In the genomic region with DNA sequence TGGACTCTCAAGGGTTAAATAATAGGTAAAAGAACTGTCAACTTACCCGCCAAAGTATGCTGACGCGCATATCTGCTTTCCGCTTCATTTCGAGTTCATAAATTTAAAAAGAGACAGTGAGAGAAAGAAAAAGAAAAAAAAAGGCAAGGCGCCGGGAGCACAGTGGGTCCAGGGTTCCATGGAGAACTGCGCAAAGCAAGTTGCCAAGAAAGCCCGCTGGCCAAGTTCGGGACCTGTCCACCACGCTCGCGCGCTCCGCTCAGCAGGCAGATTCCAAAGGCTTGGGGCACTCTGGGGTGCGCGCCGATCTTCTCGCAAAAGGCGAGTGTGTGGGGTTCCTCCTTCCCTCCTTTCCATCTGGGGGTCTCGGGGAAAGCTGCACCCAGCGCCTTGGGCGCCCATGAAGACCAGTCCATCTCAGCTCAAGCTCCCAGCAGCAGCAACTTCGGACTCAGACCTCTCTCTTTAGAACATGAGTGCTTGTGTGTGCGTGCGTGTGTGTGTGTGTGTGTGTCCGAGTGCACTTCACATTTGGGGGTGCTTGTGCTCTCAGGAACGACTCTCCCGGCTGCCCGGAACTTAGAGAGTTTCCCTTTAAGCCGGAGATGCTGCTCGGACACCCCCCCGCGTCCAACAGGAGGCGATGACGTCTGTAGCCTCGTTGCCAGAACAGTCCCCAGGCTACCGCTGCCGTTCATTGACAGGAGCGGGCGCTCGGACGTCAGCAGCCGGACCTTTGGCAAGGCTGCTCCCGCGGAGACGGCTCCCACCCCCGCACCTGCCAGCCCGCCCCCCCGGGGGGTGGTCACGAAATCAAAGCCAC, we compare ENCODE assay signal across 8 cellular contexts.
A peak's percentile ranks its signal among the peaks of the same experiment; 100 is the strongest.
DNase-seq lines count a peak whose midpoint lies in the region; ATAC-seq and TF ChIP-seq lines count a peak whose summit lies in the region.

No MANE protein-coding gene starts in this region.

- peak overlapping the region; percentile 0 for H3K27ac Mint-ChIP-seq in stimulated activated naive B cell treated with anti-CD40 and anti-IgM and Interleukin-4, amounts not matched to agents 10 μg/mL and 1 μg/mL and 100 μg/mL, for 72 hours

- peak; percentile 92 for DNase-seq in brain microvascular endothelial cell
- peak; percentile 59 for DNase-seq in inferior parietal cortex (ENCODE audit: extremely low spot score)
- DNase-seq in stimulated activated naive B cell treated with anti-CD40 and anti-IgM and Interleukin-4, amounts not matched to agents 10 μg/mL and 1 μg/mL and 100 μg/mL, for 72 hours, result no peak
- DNase-seq in NCI-H524 treated with DMSO at 0.1 percent for 48 hours (lab: John Stamatoyannopoulos, UW), result no peak
- no peak for DNase-seq in SIG-M5 (lab: John Stamatoyannopoulos, UW)

- no peak overlapping the region for H3K9ac ChIP-seq in HUES6 (ENCODE audit: low read length)

- no peaks in the 10 kb centered on the region for H3K36me3 ChIP-seq in HUES6 (ENCODE audit: control insufficient read depth, insufficient read depth, low read length)
- no peaks in the 10 kb centered on the region for H3K36me3 ChIP-seq in brain microvascular endothelial cell (replicated peaks)

- H3K4me3 ChIP-seq in HUES6 (ENCODE audit: low read depth, low read length) (peak overlapping the region; percentile 56), brain microvascular endothelial cell (ENCODE audit: low read depth, low read length) (peak overlapping the region; percentile 65)

- H3K27me3 ChIP-seq in HUES6 (ENCODE audit: control insufficient read depth, insufficient read depth, low read length), result peaks cover 100% of the 10 kb centered on the region
- H3K27me3 ChIP-seq in brain microvascular endothelial cell (replicated peaks), result peaks cover 22% of the 10 kb centered on the region

- peak; percentile 20 for TF ChIP-seq CTCF in brain microvascular endothelial cell (IDR thresholded peaks at IDR 0.05; ENCODE audit: low read depth, low read length, missing control alignments)

- H3K27ac ChIP-seq in HUES6 (ENCODE audit: low read depth, low read length) (no peak overlapping the region), brain microvascular endothelial cell (peak overlapping the region; percentile 14)

- H3K4me3 Mint-ChIP-seq in stimulated activated naive B cell treated with anti-CD40 and anti-IgM and Interleukin-4, amounts not matched to agents 10 μg/mL and 1 μg/mL and 100 μg/mL, for 72 hours, result peak overlapping the region in 1 of 2 donors; percentile 12

- ATAC-seq in stimulated activated naive B cell treated with anti-CD40 and anti-IgM and Interleukin-4, amounts not matched to agents 10 μg/mL and 1 μg/mL and 100 μg/mL, for 72 hours (replicated peaks), result no peak
- no peak for ATAC-seq in HG03135 (IDR thresholded peaks at IDR 0.05; ENCODE audit: unreplicated experiment)
- ATAC-seq in HG02610 (IDR thresholded peaks at IDR 0.05; ENCODE audit: unreplicated experiment), result no peak

- no peaks in the 10 kb centered on the region for H3K36me3 Mint-ChIP-seq in stimulated activated naive B cell treated with anti-CD40 and anti-IgM and Interleukin-4, amounts not matched to agents 10 μg/mL and 1 μg/mL and 100 μg/mL, for 72 hours

- H3K27me3 Mint-ChIP-seq in stimulated activated naive B cell treated with anti-CD40 and anti-IgM and Interleukin-4, amounts not matched to agents 10 μg/mL and 1 μg/mL and 100 μg/mL, for 72 hours, result peaks cover 59 to 70% of the 10 kb centered on the region in 2 donors

- no peaks in the 10 kb centered on the region for H3K9me3 ChIP-seq in HUES6 (ENCODE audit: control insufficient read depth, insufficient read depth, low read depth, low read length)

- no peaks in the 10 kb centered on the region for H3K9me3 Mint-ChIP-seq in stimulated activated naive B cell treated with anti-CD40 and anti-IgM and Interleukin-4, amounts not matched to agents 10 μg/mL and 1 μg/mL and 100 μg/mL, for 72 hours

- in situ Hi-C loops in brain microvascular endothelial cell (cut with HindIII; ENCODE audit: low pct_ligation_motif_present, low sequenced_read_pairs), result no loop called here

- peaks cover 5 to 21% of the 10 kb centered on the region in 2 donors for H3K4me1 Mint-ChIP-seq in stimulated activated naive B cell treated with anti-CD40 and anti-IgM and Interleukin-4, amounts not matched to agents 10 μg/mL and 1 μg/mL and 100 μg/mL, for 72 hours

- H3K4me1 ChIP-seq in HUES6 (ENCODE audit: control insufficient read depth, insufficient read depth, low read length), result peaks cover 14% of the 10 kb centered on the region

Comparison
In these comparisons a context has a peak if more than half of its experiments do, and no peak if none do; other contexts are left out.
1. DNase-seq: peak in brain microvascular endothelial cell (single experiment) and inferior parietal cortex (single experiment); none in stimulated activated naive B cell treated with anti-CD40 and anti-IgM and Interleukin-4, amounts not matched to agents 10 μg/mL and 1 μg/mL and 100 μg/mL, for 72 hours (single experiment), NCI-H524 treated with DMSO at 0.1 percent for 48 hours (single experiment) and SIG-M5 (single experiment).